ENCODE assay signal across 35 cellular contexts in the genomic region with DNA sequence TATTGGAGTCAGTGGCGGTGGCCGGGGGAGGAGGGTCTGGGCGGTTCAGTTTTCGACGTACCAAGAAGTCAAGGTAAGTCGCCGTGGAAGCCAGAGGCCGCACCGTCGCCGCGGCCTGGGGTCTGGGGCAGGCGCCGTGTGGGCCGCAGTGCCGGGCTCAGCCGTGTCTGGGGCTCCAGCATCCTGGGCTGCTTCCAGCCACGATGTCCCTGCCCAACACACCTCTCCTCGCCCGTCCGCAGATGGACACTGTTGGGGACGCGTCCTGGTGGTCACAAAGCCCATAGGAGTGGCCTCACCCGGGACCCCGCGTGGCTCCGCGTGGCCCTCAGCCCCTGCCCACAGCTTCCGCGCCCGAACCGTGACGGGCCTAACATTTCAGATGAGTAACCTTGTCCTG. TPM values are rescaled to one million over a fixed set of nuclear protein-coding genes. Genes with fewer than 3 reads are reported as not detected.
DNase-seq lines count a peak whose midpoint lies in the region; ATAC-seq, FAIRE-seq and TF ChIP-seq lines count a peak whose summit lies in the region.
"Had no signal": no experiment of that assay in that cellular context is flagged by ENCODE, and none has a peak within 500 bp of the region (broad histone marks: within the 10 kb centered on the region; RNA-seq: fewer than 3 reads in every experiment).

No MANE protein-coding gene starts in this region.

- no peak overlapping the region for H2AK5ac ChIP-seq in H1 (ENCODE audit: low read depth, low read length)
- peak overlapping the region; percentile 70 for H2AK5ac ChIP-seq in neuronal stem cell (ENCODE audit: low read depth, low read length)

- H3K79me2 ChIP-seq in H1 (ENCODE audit: control insufficient read depth in 1 of 2, insufficient read depth in 2 of 2, low read length in 2 of 2) = no peaks in the 10 kb centered on the region

- peaks cover 16% of the 10 kb centered on the region for H3K27me3 ChIP-seq in H7 (ENCODE audit: control insufficient read depth, insufficient read depth, low read length)
- peaks cover 53 to 97% (median 90%) of the 10 kb centered on the region in 4 experiments for H3K27me3 ChIP-seq in H1 (replicated peaks in 1 of 4; ENCODE audit: control insufficient read depth in 3 of 4, extremely low read depth in 1 of 4, insufficient read depth in 3 of 4, low read length in 3 of 4)
- H3K27me3 ChIP-seq in neuronal stem cell (ENCODE audit: control insufficient read depth in 3 of 3, insufficient read depth in 3 of 3, low read depth in 1 of 3, low read length in 3 of 3) = peaks cover 0 to 23% (median 0%) of the 10 kb centered on the region in 3 experiments
- no peaks in the 10 kb centered on the region for H3K27me3 ChIP-seq in esophagus squamous epithelium
- H3K27me3 ChIP-seq: BE2C, BLaER1 had no signal

- no peaks in the 10 kb centered on the region for H3K36me3 Mint-ChIP-seq in activated CD8-positive, alpha-beta T cell treated with anti-CD3 and anti-CD28 coated beads, Interleukin-2, amount 10 ng/mL, durations not matched to agents 7 days and 5 days (ENCODE audit: low read depth)

- no peak overlapping the region for H3K27ac Mint-ChIP-seq in activated CD8-positive, alpha-beta T cell treated with anti-CD3 and anti-CD28 coated beads, Interleukin-2, amount 10 ng/mL, durations not matched to agents 7 days and 5 days
- H3K27ac Mint-ChIP-seq: B cell; CD14-positive monocyte; CD4-positive, alpha-beta memory T cell; CD4-positive, alpha-beta T cell; CD4-positive, CD25-positive, alpha-beta regulatory T cell; CD8-positive, alpha-beta memory T cell; CD8-positive, alpha-beta T cell had no signal

- H4K8ac ChIP-seq in H1 (ENCODE audit: extremely low read depth, insufficient read depth, low read length) (no peak overlapping the region; the same call in 1 of the 2 replicates), neuronal stem cell (ENCODE audit: low read depth, low read length) (no peak overlapping the region)

- H3K9me3 Mint-ChIP-seq in activated CD8-positive, alpha-beta T cell treated with anti-CD3 and anti-CD28 coated beads, Interleukin-2, amount 10 ng/mL, durations not matched to agents 7 days and 5 days (ENCODE audit: insufficient read depth) = no peaks in the 10 kb centered on the region
- H3K9me3 Mint-ChIP-seq: CD4-positive, alpha-beta memory T cell; CD4-positive, alpha-beta T cell; CD4-positive, CD25-positive, alpha-beta regulatory T cell; CD8-positive, alpha-beta memory T cell; CD8-positive, alpha-beta T cell had no signal

- H3K79me1 ChIP-seq in H1 (ENCODE audit: low read depth, low read length) (no peaks in the 10 kb centered on the region; the same call in 1 of the 2 replicates), neuronal stem cell (ENCODE audit: low read depth, low read length) (peaks cover 2% of the 10 kb centered on the region)

- no peak overlapping the region for H4K5ac ChIP-seq in H1 (ENCODE audit: insufficient read length, low read depth, low read length)

- TF ChIP-seq CTCF in H1 (IDR thresholded peaks at IDR 0.05; ENCODE audit: control extremely low read depth in 1 of 3, insufficient read depth in 1 of 3, low read depth in 1 of 3, low read length in 3 of 3) = no peak
- no peak for TF ChIP-seq CTCF in esophagus squamous epithelium (IDR thresholded peaks at IDR 0.05)

- H3K27ac ChIP-seq in H1 (ENCODE audit: low read depth, low read length) = no peak overlapping the region
- no peak overlapping the region for H3K27ac ChIP-seq in neuronal stem cell (replicated peaks; ENCODE audit: low read length)
- no peak overlapping the region for H3K27ac ChIP-seq in esophagus squamous epithelium
- H3K27ac ChIP-seq: 22Rv1; A549; BLaER1 treated with 17β-estradiol and CSF1 and Interleukin-3, amounts not matched to agents 10 nM and 100 nM; C4-2B had no signal

- no peak for TF ChIP-seq RAD21 in H1 (IDR thresholded peaks at IDR 0.05 in 1 of 2, conservative IDR thresholded peaks at IDR 0.05 in 1 of 2; ENCODE audit: low read depth in 2 of 2, low read length in 2 of 2)

- no peaks in the 10 kb centered on the region for H3K27me3 Mint-ChIP-seq in activated CD8-positive, alpha-beta T cell treated with anti-CD3 and anti-CD28 coated beads, Interleukin-2, amount 10 ng/mL, durations not matched to agents 7 days and 5 days (ENCODE audit: low read depth)
- H3K27me3 Mint-ChIP-seq: B cell; CD4-positive, alpha-beta memory T cell; CD4-positive, alpha-beta T cell; CD4-positive, CD25-positive, alpha-beta regulatory T cell had no signal

- intact Hi-C loops in esophagus squamous epithelium (cut with DNase I) = no loop called here

- H3K4me3 Mint-ChIP-seq in activated CD8-positive, alpha-beta T cell treated with anti-CD3 and anti-CD28 coated beads, Interleukin-2, amount 10 ng/mL, durations not matched to agents 7 days and 5 days = no peak overlapping the region
- H3K4me3 Mint-ChIP-seq: B cell; CD14-positive monocyte; CD4-positive, alpha-beta memory T cell; CD4-positive, alpha-beta T cell; CD8-positive, alpha-beta T cell had no signal

- no peak for TF ChIP-seq EP300 in H1 (IDR thresholded peaks at IDR 0.05; ENCODE audit: borderline replicate concordance in 1 of 2, low read depth in 2 of 2, low read length in 2 of 2)

- H3K23me2 ChIP-seq in H1 (ENCODE audit: low read depth, low read length) = peaks cover 11% of the 10 kb centered on the region

- no peak overlapping the region for H4K91ac ChIP-seq in H1 (replicated peaks; ENCODE audit: insufficient read length, low read length)
- no peak overlapping the region for H4K91ac ChIP-seq in neuronal stem cell (ENCODE audit: low read depth, low read length, poor library complexity)

- no peak for TF ChIP-seq POLR2A in H1 (IDR thresholded peaks at IDR 0.05; ENCODE audit: control extremely low read depth in 1 of 2, low read depth in 2 of 2, low read length in 2 of 2)
- TF ChIP-seq POLR2A in esophagus squamous epithelium (IDR thresholded peaks at IDR 0.05) = no peak

- H3K36me3 ChIP-seq in H7 (replicated peaks; ENCODE audit: control insufficient read depth, insufficient read depth, low read length) (no peaks in the 10 kb centered on the region), H1 (ENCODE audit: control insufficient read depth in 2 of 4, insufficient read depth in 4 of 4, low read length in 3 of 4) (no peaks in the 10 kb centered on the region; a peak in 1 of 8 replicates), neuronal stem cell (replicated peaks in 1 of 2; ENCODE audit: control insufficient read depth in 2 of 2, insufficient read depth in 2 of 2, low read length in 2 of 2) (no peaks in the 10 kb centered on the region), esophagus squamous epithelium (peaks cover 0 to 59% (median 7%) of the 10 kb centered on the region in 3 donors)
- H3K36me3 ChIP-seq: BE2C had no signal

- H3K9me3 ChIP-seq in H1 (ENCODE audit: insufficient read depth in 2 of 2, low read depth in 1 of 2, low read length in 1 of 2) (no peaks in the 10 kb centered on the region; a peak in 1 of 4 replicates), neuronal stem cell (replicated peaks in 1 of 2; ENCODE audit: control insufficient read depth in 2 of 2, insufficient read depth in 1 of 2, low read depth in 1 of 2, low read length in 2 of 2) (no peaks in the 10 kb centered on the region), esophagus squamous epithelium (no peaks in the 10 kb centered on the region)
- H3K9me3 ChIP-seq: A549; BE2C; BLaER1; BLaER1 treated with 17β-estradiol and CSF1 and Interleukin-3, amounts not matched to agents 10 nM and 100 nM; Caco-2 had no signal

- H3K4me1 ChIP-seq in H1 (replicated peaks in 1 of 4; ENCODE audit: control insufficient read depth in 3 of 4, insufficient read depth in 4 of 4, low read length in 3 of 4) = peaks cover 0 to 12% (median 9%) of the 10 kb centered on the region in 4 experiments; a peak in 5 of 7 replicates
- H3K4me1 ChIP-seq in neuronal stem cell (ENCODE audit: control insufficient read depth in 2 of 2, insufficient read depth in 1 of 2, low read depth in 1 of 2, low read length in 2 of 2) = peaks cover 21% of the 10 kb centered on the region in 2 donors
- no peaks in the 10 kb centered on the region for H3K4me1 ChIP-seq in esophagus squamous epithelium
- H3K4me1 ChIP-seq: A549, BE2C, Caco-2 had no signal

- no peak for ATAC-seq in activated CD8-positive, alpha-beta T cell treated with anti-CD3 and anti-CD28 coated beads, Interleukin-2, amount 10 ng/mL, durations not matched to agents 7 days and 5 days
- ATAC-seq: A549; CD8-positive, alpha-beta T cell had no signal

- POLR2A ChIA-PET in H1 (lab: Charles Lee; ENCODE audit: partially characterized antibody) = no interaction called here
- POLR2A ChIA-PET in activated CD8-positive, alpha-beta T cell treated with anti-CD3 and anti-CD28 coated beads, Interleukin-2, amount 10 ng/mL, durations not matched to agents 7 days and 5 days (lab: Charles Lee) = no interaction called here

- H3K4ac ChIP-seq in H1 (replicated peaks; ENCODE audit: insufficient read length, low read depth, low read length) (no peak overlapping the region), neuronal stem cell (ENCODE audit: low read length) (no peak overlapping the region)

- no peak overlapping the region for H2AFZ ChIP-seq in H1 (ENCODE audit: low read length)
- no peak overlapping the region for H2AFZ ChIP-seq in neuronal stem cell (ENCODE audit: low read length)

- H4K20me1 ChIP-seq in H1 (replicated peaks in 1 of 2; ENCODE audit: control insufficient read depth in 1 of 2, insufficient read depth in 2 of 2, low read length in 2 of 2) = peaks cover 2 to 16% of the 10 kb centered on the region in 2 experiments

- no peak overlapping the region for H2BK120ac ChIP-seq in H1 (replicated peaks; ENCODE audit: low read depth, low read length)
- no peak overlapping the region for H2BK120ac ChIP-seq in neuronal stem cell (ENCODE audit: low read depth, low read length)

- H2BK20ac ChIP-seq in H1 (ENCODE audit: low read length) = no peak overlapping the region

- H3K18ac ChIP-seq in H1 (ENCODE audit: extremely low read depth, low read length) = no peak overlapping the region
- H3K18ac ChIP-seq in neuronal stem cell (ENCODE audit: low read length) = peak overlapping the region; percentile 11

- CTCF ChIA-PET in H1 (lab: Charles Lee; ENCODE audit: partially characterized antibody) = interaction anchor here (1.2 kb wide), 1 partner anchor 10 kb away, joined by 4 read pairs; no protein-coding TSS in a partner anchor
- CTCF ChIA-PET in activated CD8-positive, alpha-beta T cell treated with anti-CD3 and anti-CD28 coated beads, Interleukin-2, amount 10 ng/mL, durations not matched to agents 7 days and 5 days (lab: Charles Lee) = no interaction called here

- 94% methylated on average over 17 of the region's 33 CpGs; no CpG with 5 or more reads in 1 of the 2 experiments for WGBS in H1 (ENCODE audit: extremely low coverage in 1 of 2, insufficient coverage in 1 of 2, insufficient read length in 1 of 2, insufficient replicate concordance in 2 of 2, low coverage in 1 of 2, low lambda C conversion rate in 2 of 2, missing lambda C conversion rate in 1 of 2), 2 experiments
- no CpG with 5 or more reads among the region's 33 CpGs for WGBS in neuronal stem cell (ENCODE audit: extremely low coverage in 2 of 2, insufficient read length in 2 of 2, insufficient replicate concordance in 1 of 2), 2 donors
- 92 to 95% methylated on average over 9 to 16 of the region's 33 CpGs for WGBS in esophagus squamous epithelium, 2 donors

- H3K4me1 Mint-ChIP-seq in activated CD8-positive, alpha-beta T cell treated with anti-CD3 and anti-CD28 coated beads, Interleukin-2, amount 10 ng/mL, durations not matched to agents 7 days and 5 days (ENCODE audit: low read depth) = no peaks in the 10 kb centered on the region
- H3K4me1 Mint-ChIP-seq: CD14-positive monocyte had no signal

- FAIRE-seq in H1 (lab: Jason Lieb, UNC) = no peak
- FAIRE-seq: A204.1, A549, D721Med had no signal

- no peak overlapping the region for H3K23ac ChIP-seq in H1 (ENCODE audit: insufficient read length)
- H3K23ac ChIP-seq in neuronal stem cell (ENCODE audit: low read depth, low read length, poor library complexity) = no peak overlapping the region

- DNase-seq in H7 (peak; percentile 66), H1 (ENCODE audit: low read depth in 1 of 2, low spot score in 2 of 2) (no peak), neuronal stem cell (ENCODE audit: low spot score) (no peak), esophagus squamous epithelium (lab: John Stamatoyannopoulos, UW) (no peak), activated gamma-delta T cell (lab: John Stamatoyannopoulos, UW) (no peak)
- no peak for DNase-seq in activated CD8-positive, alpha-beta T cell treated with anti-CD3 and anti-CD28 coated beads, Interleukin-2, amount 10 ng/mL, durations not matched to agents 7 days and 5 days
- DNase-seq: 8988T; ACHN; AML-193; BE2C; C1 segment of cervical spinal cord; Caco-2; Calu3; CD4-positive, alpha-beta memory T cell; CD4-positive, alpha-beta T cell; CD4-positive, CD25-positive, alpha-beta regulatory T cell; CD8-positive, alpha-beta memory T cell; CD8-positive, alpha-beta T cell; COR-L47; DMS 273 treated with DMSO at 0.1 percent for 48 hours; DMS153; DMS53; DMS79; DMS79 treated with DMSO at 0.1 percent for 48 hours; DND-41; EL had no signal

- H3K56ac ChIP-seq in H1 (replicated peaks; ENCODE audit: insufficient read length, low read depth, low read length) = no peak overlapping the region

- no peak overlapping the region for H2BK5ac ChIP-seq in H1 (ENCODE audit: low read depth, low read length)
- H2BK5ac ChIP-seq in neuronal stem cell (ENCODE audit: low read length) = no peak overlapping the region

- H3K4me2 ChIP-seq in H1 (ENCODE audit: insufficient read depth in 1 of 2, low read depth in 2 of 2, low read length in 2 of 2) (no peak overlapping the region), neuronal stem cell (ENCODE audit: insufficient read depth, low read length, poor library complexity, severe bottlenecking) (no peak overlapping the region)
- H3K4me2 ChIP-seq: A549 had no signal

- H2BK15ac ChIP-seq in H1 (ENCODE audit: low read length) = no peak overlapping the region
- H2BK15ac ChIP-seq in neuronal stem cell (ENCODE audit: low read length) = no peak overlapping the region

- H3K4me3 ChIP-seq in H7 (ENCODE audit: insufficient read depth, low read depth, low read length) = no peak overlapping the region
- H3K4me3 ChIP-seq in H1 (ENCODE audit: extremely low read depth in 1 of 4, insufficient read depth in 2 of 4, low read depth in 3 of 4, low read length in 4 of 4) = no peak overlapping the region
- H3K4me3 ChIP-seq in neuronal stem cell (ENCODE audit: low read length in 2 of 2) = no peak overlapping the region
- no peak overlapping the region for H3K4me3 ChIP-seq in esophagus squamous epithelium
- H3K4me3 ChIP-seq: A549; BLaER1; BLaER1 treated with 17β-estradiol and CSF1 and Interleukin-3, amounts not matched to agents 10 nM and 100 nM had no signal

- H2BK12ac ChIP-seq in H1 (ENCODE audit: low read depth, low read length) (0 out of 2 replicates have a peak overlapping the region, but pooled peaks have one; percentile 39), neuronal stem cell (ENCODE audit: low read length) (no peak overlapping the region)

- H3K9ac ChIP-seq in H1 (replicated peaks in 1 of 4; ENCODE audit: extremely low read depth in 1 of 4, low read depth in 3 of 4, low read length in 3 of 4) (no peak overlapping the region), neuronal stem cell (ENCODE audit: low read depth, low read length, poor library complexity) (no peak overlapping the region)

- H3K14ac ChIP-seq in H1 (ENCODE audit: insufficient read length) (no peak overlapping the region), neuronal stem cell (ENCODE audit: low read length) (peak overlapping the region; percentile 21)

RNA-seq across cellular contexts. Expression of a gene that starts 59.1 kb away (rescaled TPM):
- 17.5 and 26.6 TPM in 2 replicates for total RNA-seq in H7 (2014; rRNA removed; shearing (Covaris generic))
- total RNA-seq in H1 (2021; fragmentation: NEBNext Ultra II Directional; extraction: Animal tissue kit (Norgen Biotek cat#: 25700)) = 109 and 123 TPM in 2 replicates
- 18.4 and 78.9 TPM in 2 replicates for polyA plus RNA-seq in H1 (2011; rRNA removed)
- polyA plus RNA-seq in H1 (2011; cell fraction: cytosol; rRNA removed) = 13.8 TPM
- polyA plus RNA-seq in H1 (2011; cell fraction: nucleus; rRNA removed) = 51.7 TPM
- polyA plus RNA-seq in H1 (2012, experiment 1 of 2) = 70.6 to 100 TPM (median 74.4 TPM) in 4 replicates
- polyA plus RNA-seq in H1 (2012, experiment 2 of 2) = 111 TPM
- 79.0 TPM for polyA plus RNA-seq in H1 (2013, experiment 1 of 2)
- polyA plus RNA-seq in H1 (2013, experiment 2 of 2) = 73.0 TPM
- 1.7 and 39.3 TPM in 2 replicates for polyA minus RNA-seq in H1 (2011; rRNA and poly(A)+ RNA removed)
- polyA minus RNA-seq in H1 (2011; cell fraction: cytosol; rRNA and poly(A)+ RNA removed) = 52.3 TPM
- 28.5 TPM for polyA minus RNA-seq in H1 (2011; cell fraction: nucleus; rRNA and poly(A)+ RNA removed)
- 61.7 TPM for polyA plus RNA-seq in neuronal stem cell (2013, experiment 1 of 2)
- 70.1 TPM for polyA plus RNA-seq in neuronal stem cell (2013, experiment 2 of 2)
- 10 to 100 TPM in 3 of 4 donors, 1 to 10 TPM in 1; 5.9 to 34.3 (median 23.4) TPM for total RNA-seq in esophagus squamous epithelium
- 10 to 100 TPM; 51.2 to 58.5 TPM for total RNA-seq in activated CD8-positive, alpha-beta T cell treated with anti-CD3 and anti-CD28 coated beads, Interleukin-2, amount 10 ng/mL, durations not matched to agents 7 days and 5 days
